8 cellular contexts compared by ENCODE assay signal in the genomic region with DNA sequence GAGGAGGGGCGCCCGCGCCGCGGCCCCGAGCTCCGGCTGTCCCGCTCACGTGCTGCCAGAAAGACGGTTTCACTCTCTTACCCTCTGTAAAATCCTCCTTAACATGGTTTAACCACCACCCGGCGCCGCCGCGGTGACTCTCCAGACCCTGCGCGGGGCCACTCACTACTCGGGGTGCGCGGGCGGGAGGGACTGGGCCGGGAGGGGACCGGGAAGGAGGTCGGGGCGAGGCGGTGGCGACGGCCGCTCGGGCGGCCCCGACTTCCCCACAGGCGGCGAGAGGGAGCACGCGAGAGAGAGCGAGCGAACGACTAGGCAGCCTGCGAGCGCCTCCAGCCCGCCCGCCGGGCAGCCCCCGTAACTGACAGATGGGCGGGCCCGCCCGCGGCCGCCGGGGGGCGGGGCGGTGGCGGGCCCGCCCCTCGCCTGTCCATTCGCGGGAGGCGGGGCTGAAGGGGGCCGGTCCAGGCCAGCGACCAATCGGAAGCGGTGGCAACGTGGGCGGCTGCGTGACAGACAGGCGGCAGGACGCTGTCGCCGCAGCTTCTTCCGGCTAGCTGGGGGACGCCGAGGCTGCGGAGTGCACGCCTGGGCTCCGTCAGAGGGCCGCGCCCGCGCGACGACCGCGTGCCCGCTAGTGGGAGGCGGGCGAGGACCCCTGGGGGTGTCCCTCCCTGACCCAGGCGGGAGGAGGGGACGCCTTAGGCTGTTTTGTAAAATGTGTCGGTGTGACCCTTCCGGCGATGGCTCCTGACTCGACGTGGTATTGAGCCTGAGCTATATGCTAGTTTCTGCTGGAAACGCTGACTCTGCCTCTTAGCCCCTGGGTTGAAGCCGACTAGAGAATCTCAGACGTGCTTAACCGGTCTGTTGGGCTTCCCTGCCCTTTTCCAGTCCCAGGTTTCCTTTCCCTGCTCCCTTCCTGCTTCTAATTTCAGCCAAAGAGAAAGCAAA. TPM values are rescaled to one million over a fixed set of nuclear protein-coding genes. Genes with fewer than 3 reads are reported as not detected.
A peak's percentile ranks its signal among the peaks of the same experiment; 100 is the strongest.
DNase-seq lines count a peak whose midpoint lies in the region; ATAC-seq and TF ChIP-seq lines count a peak whose summit lies in the region.

Gene EEA1, minus strand, starts transcription at position 334 of the 954 bp plus-strand sequence. Its CDS starts 229 bp downstream, at position 105.

- TF ChIP-seq CTCF in coronary artery (IDR thresholded peaks at IDR 0.05): no peak

- H3K9me3 ChIP-seq in BLaER1: no peaks in the 10 kb centered on the region

- peaks cover 6% of the 10 kb centered on the region for H3K27me3 Mint-ChIP-seq in activated CD4-positive, alpha-beta T cell treated with anti-CD3 and anti-CD28 coated beads, Interleukin-2, amount 10 ng/mL, durations not matched to agents 24 days and 14 days

- peak; percentile 82 for ATAC-seq in HG03460 (IDR thresholded peaks at IDR 0.05; ENCODE audit: unreplicated experiment)

- peaks cover 32% of the 10 kb centered on the region for H3K4me1 ChIP-seq in BLaER1

- H3K36me3 Mint-ChIP-seq in activated CD4-positive, alpha-beta T cell treated with anti-CD3 and anti-CD28 coated beads, Interleukin-2, amount 10 ng/mL, durations not matched to agents 24 days and 14 days (ENCODE audit: low read depth): peaks cover 8% of the 10 kb centered on the region

- H3K27ac Mint-ChIP-seq in activated CD4-positive, alpha-beta T cell treated with anti-CD3 and anti-CD28 coated beads, Interleukin-2, amount 10 ng/mL, durations not matched to agents 24 days and 14 days: peak within 1 kb of the TSS; percentile 96

- H3K27me3 ChIP-seq in BLaER1: no peaks in the 10 kb centered on the region

- intact Hi-C loops in activated CD4-positive, alpha-beta T cell treated with anti-CD3 and anti-CD28 coated beads, Interleukin-2, amount 10 ng/mL, durations not matched to agents 24 days and 14 days (cut with micrococcal nuclease): loop anchor here (1.0 to 5.0 kb wide), 14 partner anchors 102 to 1278 kb away; partner anchors contain the start of genes BTG1, CRADD, NUDT4 and SOCS2

- H4K20me1 ChIP-seq in BLaER1: peaks cover 33% of the 10 kb centered on the region

- H3K36me3 ChIP-seq in BLaER1: no peaks in the 10 kb centered on the region

- H3K4me1 Mint-ChIP-seq in activated CD4-positive, alpha-beta T cell treated with anti-CD3 and anti-CD28 coated beads, Interleukin-2, amount 10 ng/mL, durations not matched to agents 24 days and 14 days: peaks cover 27% of the 10 kb centered on the region

- H3K4me3 ChIP-seq in BLaER1 (peak within 1 kb of the TSS; percentile 80), coronary artery (peak within 1 kb of the TSS; percentile 84)

- peak; percentile 74 for DNase-seq in GM19240 (ENCODE audit: insufficient read length, low spot score)
- peak; percentile 79 to 98 for DNase-seq in NCI-H526 (lab: John Stamatoyannopoulos, UW)
- peak; percentile 98 for DNase-seq in activated CD4-positive, alpha-beta T cell treated with anti-CD3 and anti-CD28 coated beads, Interleukin-2, amount 10 ng/mL, durations not matched to agents 24 days and 14 days
- peak; percentile 98 for DNase-seq in coronary artery (ENCODE audit: low spot score)
- DNase-seq in left kidney (ENCODE audit: low read depth, low spot score): peak; percentile 99
- peak; percentile 98 for DNase-seq in stimulated activated CD4-positive, alpha-beta T cell treated with anti-CD3 and anti-CD28 coated beads, Interleukin-2, amount 100 ng/mL, for 24 hours

- peak within 1 kb of the TSS; percentile 89 for H3K4me3 Mint-ChIP-seq in activated CD4-positive, alpha-beta T cell treated with anti-CD3 and anti-CD28 coated beads, Interleukin-2, amount 10 ng/mL, durations not matched to agents 24 days and 14 days

- no peaks in the 10 kb centered on the region for H3K9me3 Mint-ChIP-seq in activated CD4-positive, alpha-beta T cell treated with anti-CD3 and anti-CD28 coated beads, Interleukin-2, amount 10 ng/mL, durations not matched to agents 24 days and 14 days

- H3K4me2 ChIP-seq in BLaER1: peak within 1 kb of the TSS; percentile 97

- H3K9ac ChIP-seq in BLaER1: peak within 1 kb of the TSS; percentile 90

- H3K27ac ChIP-seq in BLaER1 (peak within 1 kb of the TSS; percentile 94), coronary artery (peak within 1 kb of the TSS; percentile 99)

RNA-seq across cellular contexts. Expression of gene EEA1, which starts in this region (rescaled TPM):
- 22.2 and 23.4 TPM in 2 replicates for total RNA-seq in activated CD4-positive, alpha-beta T cell treated with anti-CD3 and anti-CD28 coated beads, Interleukin-2, amount 10 ng/mL, durations not matched to agents 24 days and 14 days

Comparison
In these comparisons a context has a peak if more than half of its experiments do, and no peak if none do; other contexts are left out.
1. Peak in every context shown above with its lines: DNase-seq, ATAC-seq, H3K4me3 ChIP-seq and H3K27ac ChIP-seq.